9 cellular contexts compared by ENCODE assay signal in the genomic region with DNA sequence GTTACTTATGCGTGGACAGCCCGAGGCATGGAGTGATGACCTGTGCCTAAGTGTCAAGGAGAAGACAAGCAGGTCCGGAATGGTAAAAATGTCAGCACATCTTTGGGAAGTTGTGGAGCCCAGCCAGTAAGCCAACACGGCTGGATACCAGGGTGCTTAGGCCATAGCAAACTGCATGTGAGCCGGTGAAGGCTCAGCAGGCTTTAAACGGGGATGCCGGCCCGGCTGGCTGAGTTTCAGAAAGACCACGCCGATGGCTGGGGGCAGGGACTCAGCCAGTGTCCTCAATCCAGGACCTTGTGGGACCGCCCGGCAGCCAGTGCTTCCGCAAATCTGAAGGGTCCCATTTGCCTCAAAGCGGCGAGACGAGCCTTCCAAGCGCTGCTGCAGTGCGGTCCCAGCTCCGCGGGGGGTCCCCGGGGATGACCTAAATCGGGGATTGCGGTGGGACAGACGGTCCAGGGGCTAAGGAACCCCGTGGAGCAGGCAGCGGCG. TPM values are rescaled to one million over a fixed set of nuclear protein-coding genes. Genes with fewer than 3 reads are reported as not detected.
DNase-seq lines count a peak whose midpoint lies in the region; TF ChIP-seq lines count a peak whose summit lies in the region.
"Had no signal": no experiment of that assay in that cellular context is flagged by ENCODE, and none has a peak within 500 bp of the region (broad histone marks: within the 10 kb centered on the region; RNA-seq: fewer than 3 reads in every experiment).

No MANE protein-coding gene starts in this region.

- peaks cover 0 to 19% of the 10 kb centered on the region in 2 donors for H3K4me1 ChIP-seq in uterus
- H3K4me1 ChIP-seq in effector memory CD4-positive, alpha-beta T cell (ENCODE audit: control insufficient read depth, insufficient read depth, low read length, poor library complexity, severe bottlenecking): no peaks in the 10 kb centered on the region

- H3K27ac ChIP-seq in coronary artery (peak overlapping the region in 1 of 2 donors; percentile 92), uterus (peak overlapping the region; percentile 71 to 80)
- H3K27ac ChIP-seq in effector memory CD4-positive, alpha-beta T cell (ENCODE audit: insufficient read depth, low read length, poor library complexity, severe bottlenecking): no peak overlapping the region

- no peaks in the 10 kb centered on the region for H3K9me3 Mint-ChIP-seq in activated naive CD4-positive, alpha-beta T cell treated with anti-CD3 and anti-CD28 coated beads, Interleukin-2, amount 10 ng/mL, durations not matched to agents 7 days and 5 days
- H3K9me3 Mint-ChIP-seq in mesothelial cell of epicardium: peaks cover 5% of the 10 kb centered on the region

- peak overlapping the region; percentile 74 for H3K4me3 Mint-ChIP-seq in activated naive CD4-positive, alpha-beta T cell treated with anti-CD3 and anti-CD28 coated beads, Interleukin-2, amount 10 ng/mL, durations not matched to agents 7 days and 5 days
- H3K4me3 Mint-ChIP-seq in mesothelial cell of epicardium: peak overlapping the region; percentile 92

- H3K27ac Mint-ChIP-seq in activated naive CD4-positive, alpha-beta T cell treated with anti-CD3 and anti-CD28 coated beads, Interleukin-2, amount 10 ng/mL, durations not matched to agents 7 days and 5 days: no peak overlapping the region
- H3K27ac Mint-ChIP-seq in mesothelial cell of epicardium: no peak overlapping the region

- no peak for TF ChIP-seq POLR2A in uterus (IDR thresholded peaks at IDR 0.05)

- peaks cover 69% of the 10 kb centered on the region for H3K27me3 Mint-ChIP-seq in activated naive CD4-positive, alpha-beta T cell treated with anti-CD3 and anti-CD28 coated beads, Interleukin-2, amount 10 ng/mL, durations not matched to agents 7 days and 5 days
- peaks cover 7% of the 10 kb centered on the region for H3K27me3 Mint-ChIP-seq in mesothelial cell of epicardium (ENCODE audit: low read depth)

- DNase-seq in activated naive CD4-positive, alpha-beta T cell treated with anti-CD3 and anti-CD28 coated beads, Interleukin-2, amount 10 ng/mL, durations not matched to agents 7 days and 5 days: no peak
- no peak for DNase-seq in activated naive CD4-positive, alpha-beta T cell (lab: John Stamatoyannopoulos, UW)
- no peak for DNase-seq in coronary artery (ENCODE audit: low spot score)
- DNase-seq in mesothelial cell of epicardium (ENCODE audit: low spot score in 2 of 2, unreplicated experiment in 2 of 2): no peak
- peak; percentile 17 to 18 for DNase-seq in uterus
- DNase-seq in effector memory CD4-positive, alpha-beta T cell: no peak
- DNase-seq in AML-193 (lab: John Stamatoyannopoulos, UW): no peak
- no peak for DNase-seq in T1000 (lab: John Stamatoyannopoulos, UW)
- DNase-seq: GF-D8 had no signal

- no peaks in the 10 kb centered on the region for H3K36me3 ChIP-seq in uterus
- H3K36me3 ChIP-seq in effector memory CD4-positive, alpha-beta T cell (ENCODE audit: control insufficient read depth, insufficient read depth, low read length): no peaks in the 10 kb centered on the region

- peaks cover 2% of the 10 kb centered on the region for H3K36me3 Mint-ChIP-seq in activated naive CD4-positive, alpha-beta T cell treated with anti-CD3 and anti-CD28 coated beads, Interleukin-2, amount 10 ng/mL, durations not matched to agents 7 days and 5 days
- H3K36me3 Mint-ChIP-seq in mesothelial cell of epicardium: no peaks in the 10 kb centered on the region

- intact Hi-C loops in uterus (cut with DNase I; ENCODE audit: low total_unique reads): no loop called here

- no peaks in the 10 kb centered on the region for H3K27me3 ChIP-seq in uterus
- peaks cover 2% of the 10 kb centered on the region for H3K27me3 ChIP-seq in effector memory CD4-positive, alpha-beta T cell (replicated peaks; ENCODE audit: control insufficient read depth, insufficient read depth, low read length, poor library complexity, severe bottlenecking)

- H3K4me3 ChIP-seq in coronary artery (peak overlapping the region; percentile 88), uterus (peak overlapping the region; percentile 13 to 77)
- no peak overlapping the region for H3K4me3 ChIP-seq in effector memory CD4-positive, alpha-beta T cell (ENCODE audit: insufficient read depth, low read depth, low read length, poor library complexity, severe bottlenecking)

- H3K9me3 ChIP-seq in uterus: no peaks in the 10 kb centered on the region
- no peaks in the 10 kb centered on the region for H3K9me3 ChIP-seq in effector memory CD4-positive, alpha-beta T cell (ENCODE audit: control insufficient read depth, low read length)

- TF ChIP-seq CTCF in coronary artery (IDR thresholded peaks at IDR 0.05) (no peak), mesothelial cell of epicardium (IDR thresholded peaks at IDR 0.05; ENCODE audit: unreplicated experiment) (no peak), uterus (IDR thresholded peaks at IDR 0.05) (no peak)

- CTCF ChIA-PET in activated naive CD4-positive, alpha-beta T cell treated with anti-CD3 and anti-CD28 coated beads, Interleukin-2, amount 10 ng/mL, durations not matched to agents 7 days and 5 days (lab: Charles Lee): no interaction called here

- H3K4me1 Mint-ChIP-seq in activated naive CD4-positive, alpha-beta T cell treated with anti-CD3 and anti-CD28 coated beads, Interleukin-2, amount 10 ng/mL, durations not matched to agents 7 days and 5 days: peaks cover 13% of the 10 kb centered on the region
- peaks cover 14% of the 10 kb centered on the region for H3K4me1 Mint-ChIP-seq in mesothelial cell of epicardium

RNA-seq across cellular contexts. Expression of a gene that starts 0.9 kb away (rescaled TPM):
- total RNA-seq in mesothelial cell of epicardium: 41.1 to 44.0 TPM (median 41.5 TPM) in 3 replicates
- 10 to 100 TPM in 3 of 4 donors, 1 to 10 TPM in 1; 5.3 to 30.6 (median 19.2) TPM for total RNA-seq in uterus

Comparison
In these comparisons a context has a peak if more than half of its experiments do, and no peak if none do; other contexts are left out.
1. DNase-seq: peak in uterus (2 of 2); none in activated naive CD4-positive, alpha-beta T cell treated with anti-CD3 and anti-CD28 coated beads, Interleukin-2, amount 10 ng/mL, durations not matched to agents 7 days and 5 days (single experiment), activated naive CD4-positive, alpha-beta T cell (0 of 4), coronary artery (single experiment), mesothelial cell of epicardium (0 of 2), effector memory CD4-positive, alpha-beta T cell (0 of 3), AML-193 (0 of 2) and T1000 (single experiment).